ENCODE assay signal across 8 cellular contexts in the genomic region with DNA sequence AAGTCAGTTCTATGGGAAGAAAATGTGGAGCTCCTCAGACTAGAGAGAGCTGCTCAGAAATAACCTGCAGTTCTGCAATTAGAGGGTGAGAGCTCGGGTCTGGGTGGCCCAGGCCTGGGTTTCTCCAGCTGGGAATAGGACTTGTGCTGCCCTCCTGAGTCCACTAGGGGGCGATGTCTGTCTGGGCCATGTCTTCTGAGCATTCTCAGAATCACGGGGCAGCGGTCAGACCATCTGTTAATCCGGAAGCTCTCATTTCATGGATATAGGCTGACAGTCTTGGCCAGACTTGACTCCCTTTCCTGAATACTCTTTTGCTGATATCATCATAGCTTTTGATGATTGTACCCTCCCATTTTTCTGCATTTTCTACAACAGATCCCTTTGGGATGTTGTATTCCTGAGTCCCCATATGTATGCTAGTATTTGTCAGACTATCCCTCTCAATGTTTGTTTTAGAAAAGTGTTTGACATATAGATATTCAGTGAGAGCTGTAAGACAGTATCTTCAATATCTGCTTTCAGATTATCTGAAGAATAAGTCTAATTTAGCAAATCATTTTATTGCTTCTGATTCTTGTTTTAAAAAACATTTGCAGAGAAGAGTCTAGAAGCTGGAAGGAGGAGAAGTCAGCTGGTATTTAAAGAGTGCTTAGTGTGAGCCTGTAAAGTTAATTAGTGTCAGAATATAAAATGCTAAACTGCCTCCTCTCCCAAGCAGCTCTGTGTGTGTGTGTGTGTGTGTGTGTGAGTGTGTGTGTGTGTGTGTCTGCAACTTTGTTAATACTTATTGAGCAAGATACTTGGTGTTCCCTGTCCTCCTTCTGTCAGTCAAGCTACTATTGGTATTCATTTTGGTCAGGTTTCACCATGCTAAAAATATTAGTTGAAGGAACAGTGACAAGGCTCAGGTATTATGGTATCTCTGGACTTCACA. TPM values are rescaled to one million over a fixed set of nuclear protein-coding genes. Genes with fewer than 3 reads are reported as not detected.
DNase-seq lines count a peak whose midpoint lies in the region; ATAC-seq and TF ChIP-seq lines count a peak whose summit lies in the region.

No MANE protein-coding gene starts in this region.

- TF ChIP-seq CTCF in CD4-positive, alpha-beta T cell (IDR thresholded peaks at IDR 0.05): peak; percentile 95

- H3K27ac ChIP-seq in CD4-positive, alpha-beta T cell (ENCODE audit: low read depth, low read length): no peak overlapping the region
- no peak overlapping the region for H3K27ac ChIP-seq in effector memory CD4-positive, alpha-beta T cell (ENCODE audit: insufficient read depth, low read length, poor library complexity, severe bottlenecking)
- H3K27ac ChIP-seq in mesenchymal stem cell (ENCODE audit: low read length, poor library complexity, severe bottlenecking): peak overlapping the region; percentile 94

- H3K4me3 Mint-ChIP-seq in CD4-positive, alpha-beta T cell: no peak overlapping the region

- WGBS in mesenchymal stem cell: 4% methylated on average over 5 of the region's 5 CpGs

- H3K9ac ChIP-seq in mesenchymal stem cell (ENCODE audit: low read length): peak overlapping the region; percentile 51

- no peaks in the 10 kb centered on the region for H3K27me3 Mint-ChIP-seq in CD4-positive, alpha-beta T cell

- no peak overlapping the region for H2AFZ ChIP-seq in mesenchymal stem cell (ENCODE audit: low read depth, low read length)

- H3K4me1 ChIP-seq in effector memory CD4-positive, alpha-beta T cell (ENCODE audit: control insufficient read depth, insufficient read depth, low read length, poor library complexity, severe bottlenecking): peaks cover 6% of the 10 kb centered on the region
- H3K4me1 ChIP-seq in mesenchymal stem cell (ENCODE audit: control insufficient read depth, insufficient read depth, low read depth, low read length): peaks cover 8% of the 10 kb centered on the region

- H2BK12ac ChIP-seq in mesenchymal stem cell (ENCODE audit: low read length in 2 of 2): no peak overlapping the region

- no peak overlapping the region for H3K14ac ChIP-seq in mesenchymal stem cell (ENCODE audit: low read length in 2 of 2)

- H3K4me1 Mint-ChIP-seq in CD4-positive, alpha-beta T cell (ENCODE audit: low read depth): peaks cover 25% of the 10 kb centered on the region

- H3K9me3 Mint-ChIP-seq in CD4-positive, alpha-beta T cell: no peaks in the 10 kb centered on the region

- peaks cover 39% of the 10 kb centered on the region for H3K36me3 Mint-ChIP-seq in CD4-positive, alpha-beta T cell (ENCODE audit: low read depth)

- no peak overlapping the region for H3K18ac ChIP-seq in mesenchymal stem cell (ENCODE audit: low read depth in 1 of 2, low read length in 2 of 2)

- H3K4me3 ChIP-seq in effector memory CD4-positive, alpha-beta T cell (ENCODE audit: insufficient read depth, low read depth, low read length, poor library complexity, severe bottlenecking): no peak overlapping the region
- no peak overlapping the region for H3K4me3 ChIP-seq in mesenchymal stem cell (ENCODE audit: insufficient read depth in 1 of 2, low read depth in 1 of 2, low read length in 2 of 2)

- H4K8ac ChIP-seq in mesenchymal stem cell (ENCODE audit: low read length): no peak overlapping the region

- CTCF ChIA-PET in CD4-positive, alpha-beta T cell (lab: Charles Lee): interaction anchor here (0.6 to 10.0 kb wide), 43 partner anchors 8 to 1819 kb away, joined by 3 to 113 read pairs (median 6); a partner anchor contains a TSS

- H2BK15ac ChIP-seq in mesenchymal stem cell (ENCODE audit: low read depth, poor library complexity, severe bottlenecking): no peak overlapping the region

- H2BK120ac ChIP-seq in mesenchymal stem cell (ENCODE audit: low read depth, low read length): no peak overlapping the region

- H3K27ac Mint-ChIP-seq in CD4-positive, alpha-beta T cell: peak overlapping the region; percentile 54

- POLR2A ChIA-PET in CD4-positive, alpha-beta T cell (lab: Charles Lee): interaction anchor here (0.6 to 2.0 kb wide), 9 partner anchors 9 to 822 kb away, joined by 3 to 12 read pairs (median 5); no protein-coding TSS in a partner anchor

- H3K36me3 ChIP-seq in effector memory CD4-positive, alpha-beta T cell (ENCODE audit: control insufficient read depth, insufficient read depth, low read length): no peaks in the 10 kb centered on the region
- H3K36me3 ChIP-seq in mesenchymal stem cell (ENCODE audit: control insufficient read depth in 1 of 2, insufficient read depth in 2 of 2, low read depth in 1 of 2, low read length in 2 of 2): peaks cover 16 to 65% of the 10 kb centered on the region in 2 experiments

- peak; percentile 59 to 73 (median 62) for DNase-seq in CD4-positive, alpha-beta T cell
- DNase-seq in NCI-H69 (lab: John Stamatoyannopoulos, UW) (peak; percentile 87), mesenchymal stem cell (peak; percentile 89)
- peak; percentile 73 to 81 for DNase-seq in activated CD4-positive, alpha-beta T cell treated with anti-CD3 and anti-CD28 coated beads, Interleukin-2, amount 50 U/mL, for 48 hours
- DNase-seq in effector memory CD4-positive, alpha-beta T cell: peak; percentile 51 to 73 (median 64)
- peak; percentile 58 to 59 for DNase-seq in stimulated activated CD8-positive, alpha-beta memory T cell treated with anti-CD3 and anti-CD28 coated beads, Interleukin-15, amount 100 ng/mL, for 48 hours (ENCODE audit: low read depth in 2 of 2)

- intact Hi-C loops in CD4-positive, alpha-beta T cell (cut with DNase I, micrococcal nuclease): loop anchor here (1.0 to 5.0 kb wide), 6 partner anchors 39 to 158 kb away; a partner anchor contains a TSS

- peaks cover 24% of the 10 kb centered on the region for H3K79me1 ChIP-seq in mesenchymal stem cell (replicated peaks; ENCODE audit: low read length, poor library complexity, severe bottlenecking)

- no peaks in the 10 kb centered on the region for H3K27me3 ChIP-seq in CD4-positive, alpha-beta T cell (ENCODE audit: control insufficient read depth, insufficient read depth, low read length)
- no peaks in the 10 kb centered on the region for H3K27me3 ChIP-seq in effector memory CD4-positive, alpha-beta T cell (replicated peaks; ENCODE audit: control insufficient read depth, insufficient read depth, low read length, poor library complexity, severe bottlenecking)
- no peaks in the 10 kb centered on the region for H3K27me3 ChIP-seq in mesenchymal stem cell (ENCODE audit: control insufficient read depth in 1 of 2, insufficient read depth in 1 of 2, low read length in 2 of 2)

- peak overlapping the region; percentile 85 for H2AK5ac ChIP-seq in mesenchymal stem cell (ENCODE audit: low read length, severe bottlenecking)

- H3K4ac ChIP-seq in mesenchymal stem cell (ENCODE audit: low read depth in 1 of 2, low read length in 2 of 2): no peak overlapping the region

- no peak overlapping the region for H3K4me2 ChIP-seq in mesenchymal stem cell (ENCODE audit: low read length, poor library complexity, severe bottlenecking)

- H4K91ac ChIP-seq in mesenchymal stem cell (ENCODE audit: low read length): no peak overlapping the region

- H2BK5ac ChIP-seq in mesenchymal stem cell (ENCODE audit: low read depth, low read length, poor library complexity, severe bottlenecking): no peak overlapping the region

- H3K23ac ChIP-seq in mesenchymal stem cell (ENCODE audit: low read length in 2 of 2): no peak overlapping the region

- ATAC-seq in CD4-positive, alpha-beta T cell (ENCODE audit: poor library complexity): peak; percentile 92
- peak; percentile 78 for ATAC-seq in GM19397 (IDR thresholded peaks at IDR 0.05; ENCODE audit: unreplicated experiment)
- ATAC-seq in HG03460 (IDR thresholded peaks at IDR 0.05; ENCODE audit: unreplicated experiment): peak; percentile 90

- H3K9me3 ChIP-seq in CD4-positive, alpha-beta T cell (ENCODE audit: control insufficient read depth, low read length): no peaks in the 10 kb centered on the region
- H3K9me3 ChIP-seq in effector memory CD4-positive, alpha-beta T cell (ENCODE audit: control insufficient read depth, low read length): no peaks in the 10 kb centered on the region
- no peaks in the 10 kb centered on the region for H3K9me3 ChIP-seq in mesenchymal stem cell (ENCODE audit: control insufficient read depth, low read length)

RNA-seq across cellular contexts. Expression of a gene that starts 38.0 kb away (rescaled TPM):
- total RNA-seq in CD4-positive, alpha-beta T cell: 10 to 100 TPM; 14.4 to 15.7 TPM
- polyA plus RNA-seq in mesenchymal stem cell (2013, experiment 1 of 2): 55.4 TPM
- 57.5 TPM for polyA plus RNA-seq in mesenchymal stem cell (2013, experiment 2 of 2)
